In the genomic region with DNA sequence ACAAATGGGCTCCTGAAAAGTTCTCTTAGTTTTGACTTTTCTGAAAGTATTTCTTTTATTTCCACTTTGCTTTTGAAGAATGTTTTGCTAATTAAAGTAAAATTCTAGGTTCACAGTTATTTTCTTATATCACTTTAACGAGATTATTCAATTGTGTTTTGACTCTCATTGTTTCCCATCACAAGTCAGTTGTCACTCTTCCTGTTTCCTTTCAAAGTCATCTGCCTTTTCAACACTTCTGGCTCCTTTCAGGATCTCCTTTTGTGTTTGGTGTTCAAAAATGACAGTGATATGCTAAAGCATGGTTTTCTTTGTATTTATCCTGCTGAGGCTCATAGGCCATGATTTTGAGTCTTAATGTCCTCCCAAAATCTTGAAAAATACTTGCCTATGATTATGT, we compare ENCODE assay signal across 2 cellular contexts.
TF ChIP-seq lines count a peak whose summit lies in the region.

No MANE protein-coding gene starts in this region.

TF ChIP-seq in HepG2, 621 proteins besides CTCF, POLR2A, EP300 and RAD21:
- TF ChIP-seq FOXO4 (CRISPR knock-in tag; conservative IDR thresholded peaks at IDR 0.05): no peak
- TF ChIP-seq ZNF317 (CRISPR knock-in tag; IDR thresholded peaks at IDR 0.05): peak; percentile 98

TF ChIP-seq in K562, 482 proteins besides CTCF, POLR2A, EP300 and RAD21:
- TF ChIP-seq HINFP (tag; conservative IDR thresholded peaks at IDR 0.05; ENCODE audit: low read depth): no peak
- TF ChIP-seq CBX5 (IDR thresholded peaks at IDR 0.05; ENCODE audit: borderline replicate concordance, low read depth): peak; percentile 88
- TF ChIP-seq TRIM28 (IDR thresholded peaks at IDR 0.05): peak; percentile 92
- peak in 1 of 2 experiments; percentile 92; a peak in 2 of 3 replicates for TF ChIP-seq CBX3 (IDR thresholded peaks at IDR 0.05; ENCODE audit: borderline replicate concordance in 1 of 2, low read length in 2 of 2)
